Comparison of ENCODE assay signal across 8 cellular contexts in genomic region chr2:168210898-168211570, GRCh38. TPM values are rescaled to one million over a fixed set of nuclear protein-coding genes. Genes with fewer than 3 reads are reported as not detected.
DNase-seq lines count a peak whose midpoint lies in the region; ATAC-seq, FAIRE-seq and TF ChIP-seq lines count a peak whose summit lies in the region.

No MANE protein-coding gene starts in this region.

- peak; percentile 38; the same call in 1 of the 2 replicates for TF ChIP-seq EP300 in Ishikawa (IDR thresholded peaks at IDR 0.05; ENCODE audit: borderline replicate concordance)

- H3K4me1 Mint-ChIP-seq in activated CD4-positive, alpha-beta memory T cell treated with anti-CD3 and anti-CD28 coated beads for 36 hours (ENCODE audit: low read depth), result peaks cover 78% of the 10 kb centered on the region

- FAIRE-seq in islet of Langerhans (lab: Jason Lieb, UNC) (peak; percentile 75), frontal cortex (lab: Jason Lieb, UNC) (no peak)

- CTCF ChIA-PET in activated CD4-positive, alpha-beta memory T cell treated with anti-CD3 and anti-CD28 coated beads for 36 hours (lab: Charles Lee), result interaction anchor here (1.2 to 2.7 kb wide), 5 partner anchors 16 to 279 kb away, joined by 4 to 24 read pairs (median 6); partner anchors contain the start of gene STK39

- intact Hi-C loops in activated CD4-positive, alpha-beta memory T cell treated with anti-CD3 and anti-CD28 coated beads for 36 hours (cut with micrococcal nuclease), result loop anchor here (1.0 to 5.0 kb wide), 10 partner anchors 13 to 348 kb away; no protein-coding TSS in a partner anchor

- no peak for TF ChIP-seq RAD21 in Ishikawa (IDR thresholded peaks at IDR 0.05; ENCODE audit: low read depth)

- peak; percentile 55 for ATAC-seq in GM18909 (IDR thresholded peaks at IDR 0.05; ENCODE audit: poor library complexity, unreplicated experiment)
- no peak for ATAC-seq in GM19397 (IDR thresholded peaks at IDR 0.05; ENCODE audit: unreplicated experiment)

- no peaks in the 10 kb centered on the region for H3K9me3 Mint-ChIP-seq in activated CD4-positive, alpha-beta memory T cell treated with anti-CD3 and anti-CD28 coated beads for 36 hours

- POLR2A ChIA-PET in activated CD4-positive, alpha-beta memory T cell treated with anti-CD3 and anti-CD28 coated beads for 36 hours (lab: Charles Lee), result interaction anchor here (1.2 to 3.2 kb wide), 12 partner anchors 10 to 279 kb away, joined by 3 to 29 read pairs (median 8); no protein-coding TSS in a partner anchor

- peaks cover 11% of the 10 kb centered on the region for H3K36me3 Mint-ChIP-seq in activated CD4-positive, alpha-beta memory T cell treated with anti-CD3 and anti-CD28 coated beads for 36 hours

- no peaks in the 10 kb centered on the region for H3K27me3 Mint-ChIP-seq in activated CD4-positive, alpha-beta memory T cell treated with anti-CD3 and anti-CD28 coated beads for 36 hours

- H3K4me3 Mint-ChIP-seq in activated CD4-positive, alpha-beta memory T cell treated with anti-CD3 and anti-CD28 coated beads for 36 hours, result peak overlapping the region; percentile 54

- H3K27ac Mint-ChIP-seq in activated CD4-positive, alpha-beta memory T cell treated with anti-CD3 and anti-CD28 coated beads for 36 hours, result peak overlapping the region; percentile 98

- no peak for DNase-seq in activated CD4-positive, alpha-beta memory T cell treated with anti-CD3 and anti-CD28 coated beads for 36 hours
- DNase-seq in NCI-H128 (lab: John Stamatoyannopoulos, UW; ENCODE audit: unreplicated experiment) (no peak), NCI-H748 treated with DMSO at 0.1 percent for 48 hours (lab: John Stamatoyannopoulos, UW) (no peak), frontal cortex (ENCODE audit: low spot score in 2 of 2) (no peak)

TF ChIP-seq in Ishikawa, 13 proteins besides CTCF, POLR2A, EP300 and RAD21:
- TF ChIP-seq REST (IDR thresholded peaks at IDR 0.05; ENCODE audit: low read depth) (no peak), USF1 (IDR thresholded peaks at IDR 0.05) (no peak), CREB1 (IDR thresholded peaks at IDR 0.05; ENCODE audit: low read depth) (no peak), TEAD4 (IDR thresholded peaks at IDR 0.05) (no peak), FOXM1 (IDR thresholded peaks at IDR 0.05; ENCODE audit: borderline replicate concordance, low read depth) (0 out of 2 replicates have a peak, but pooled peaks have one; percentile 33), TCF12 (IDR thresholded peaks at IDR 0.05; ENCODE audit: low read depth) (no peak; the same call in none of the 2 replicates), CEBPB (IDR thresholded peaks at IDR 0.05) (peak; percentile 92)

RNA-seq across cellular contexts. Expression of gene STK39, which starts 36.4 kb away (rescaled TPM):
- total RNA-seq in activated CD4-positive, alpha-beta memory T cell treated with anti-CD3 and anti-CD28 coated beads for 36 hours, result 10 to 100 TPM; 53.8 to 55.4 TPM
- total RNA-seq in frontal cortex, result 46.1 TPM
